In genomic region chr10:72321248-72322029, GRCh38 we compare ENCODE assay signal across 8 cellular contexts. TPM values are rescaled to one million over a fixed set of nuclear protein-coding genes. Genes with fewer than 3 reads are reported as not detected.
DNase-seq lines count a peak whose midpoint lies in the region; ATAC-seq and TF ChIP-seq lines count a peak whose summit lies in the region.

No MANE protein-coding gene starts in this region.

- H3K36me3 Mint-ChIP-seq in activated naive CD4-positive, alpha-beta T cell treated with anti-CD3 and anti-CD28 coated beads, Interleukin-2, amount 10 ng/mL, durations not matched to agents 7 days and 5 days = peaks cover 4% of the 10 kb centered on the region
- H3K36me3 Mint-ChIP-seq in memory B cell = no peaks in the 10 kb centered on the region

- H3K4me3 Mint-ChIP-seq in activated naive CD4-positive, alpha-beta T cell treated with anti-CD3 and anti-CD28 coated beads, Interleukin-2, amount 10 ng/mL, durations not matched to agents 7 days and 5 days = peak overlapping the region; percentile 42
- H3K4me3 Mint-ChIP-seq in memory B cell = no peak overlapping the region

- no peak for TF ChIP-seq POLR2A in upper lobe of left lung (IDR thresholded peaks at IDR 0.05)

- H3K4me3 ChIP-seq in upper lobe of left lung = no peak overlapping the region

- H3K4me1 Mint-ChIP-seq in activated naive CD4-positive, alpha-beta T cell treated with anti-CD3 and anti-CD28 coated beads, Interleukin-2, amount 10 ng/mL, durations not matched to agents 7 days and 5 days = peaks cover 85% of the 10 kb centered on the region
- H3K4me1 Mint-ChIP-seq in memory B cell = peaks cover 34% of the 10 kb centered on the region

- peak overlapping the region; percentile 95 for H3K27ac ChIP-seq in angular gyrus (ENCODE audit: low read depth, low read length)
- peak overlapping the region; percentile 90 to 99 (median 96) for H3K27ac ChIP-seq in upper lobe of left lung

- peaks cover 78 to 97% (median 84%) of the 10 kb centered on the region in 4 donors for H3K4me1 ChIP-seq in upper lobe of left lung

- H3K27me3 ChIP-seq in upper lobe of left lung = no peaks in the 10 kb centered on the region

- no peaks in the 10 kb centered on the region for H3K27me3 Mint-ChIP-seq in activated naive CD4-positive, alpha-beta T cell treated with anti-CD3 and anti-CD28 coated beads, Interleukin-2, amount 10 ng/mL, durations not matched to agents 7 days and 5 days
- H3K27me3 Mint-ChIP-seq in memory B cell = no peaks in the 10 kb centered on the region

- H3K9me3 ChIP-seq in upper lobe of left lung = no peaks in the 10 kb centered on the region

- peak overlapping the region; percentile 99 for H3K27ac Mint-ChIP-seq in activated naive CD4-positive, alpha-beta T cell treated with anti-CD3 and anti-CD28 coated beads, Interleukin-2, amount 10 ng/mL, durations not matched to agents 7 days and 5 days
- H3K27ac Mint-ChIP-seq in memory B cell = peak overlapping the region; percentile 95

- DNase-seq in activated naive CD4-positive, alpha-beta T cell treated with anti-CD3 and anti-CD28 coated beads, Interleukin-2, amount 10 ng/mL, durations not matched to agents 7 days and 5 days = no peak
- no peak for DNase-seq in activated naive CD4-positive, alpha-beta T cell treated with anti-CD3 and anti-CD28 coated beads, Interleukin-2, amount 50 U/mL, for 16 hours
- DNase-seq in memory B cell (ENCODE audit: low spot score in 2 of 2) = no peak
- no peak for DNase-seq in upper lobe of left lung
- DNase-seq in Ammon's horn (ENCODE audit: low spot score) = no peak
- DNase-seq in NCI-H2196 treated with DMSO at 0.1 percent for 48 hours (lab: John Stamatoyannopoulos, UW; ENCODE audit: unreplicated experiment) = no peak

- no peak for TF ChIP-seq CTCF in upper lobe of left lung (IDR thresholded peaks at IDR 0.05)

- 81 to 85% methylated on average over 10 to 13 of the region's 13 CpGs for WGBS in upper lobe of left lung, 2 donors

- CTCF ChIA-PET in activated naive CD4-positive, alpha-beta T cell treated with anti-CD3 and anti-CD28 coated beads, Interleukin-2, amount 10 ng/mL, durations not matched to agents 7 days and 5 days (lab: Charles Lee) = interaction anchor here (0.8 to 4.4 kb wide), 14 partner anchors 10 to 196 kb away, joined by 3 to 28 read pairs (median 4); partner anchors contain the start of gene DDIT4

- peaks cover 3% of the 10 kb centered on the region for H3K9me3 Mint-ChIP-seq in activated naive CD4-positive, alpha-beta T cell treated with anti-CD3 and anti-CD28 coated beads, Interleukin-2, amount 10 ng/mL, durations not matched to agents 7 days and 5 days
- H3K9me3 Mint-ChIP-seq in memory B cell = no peaks in the 10 kb centered on the region

- ATAC-seq in memory B cell (ENCODE audit: low read depth) = no peak
- ATAC-seq in upper lobe of left lung (ENCODE audit: low FRiP score in 2 of 2) = no peak
- ATAC-seq in GM21515 (IDR thresholded peaks at IDR 0.05; ENCODE audit: unreplicated experiment) = no peak

- no peak for TF ChIP-seq EP300 in upper lobe of left lung (IDR thresholded peaks at IDR 0.05)

- no peaks in the 10 kb centered on the region for H3K36me3 ChIP-seq in upper lobe of left lung

RNA-seq across cellular contexts. Expression of gene DNAJB12, which starts 33.3 kb away (rescaled TPM):
- 10 to 100 TPM; 24.4 to 81.7 (median 49.2) TPM for total RNA-seq in upper lobe of left lung

RNA-seq across cellular contexts. Expression of gene DDIT4, which starts 47.7 kb away (rescaled TPM):
- total RNA-seq in upper lobe of left lung = 100 to 1,000 TPM in 5 of 6 donors, 10 to 100 TPM in 1; 81.0 to 218 (median 151) TPM
